In the genomic region with DNA sequence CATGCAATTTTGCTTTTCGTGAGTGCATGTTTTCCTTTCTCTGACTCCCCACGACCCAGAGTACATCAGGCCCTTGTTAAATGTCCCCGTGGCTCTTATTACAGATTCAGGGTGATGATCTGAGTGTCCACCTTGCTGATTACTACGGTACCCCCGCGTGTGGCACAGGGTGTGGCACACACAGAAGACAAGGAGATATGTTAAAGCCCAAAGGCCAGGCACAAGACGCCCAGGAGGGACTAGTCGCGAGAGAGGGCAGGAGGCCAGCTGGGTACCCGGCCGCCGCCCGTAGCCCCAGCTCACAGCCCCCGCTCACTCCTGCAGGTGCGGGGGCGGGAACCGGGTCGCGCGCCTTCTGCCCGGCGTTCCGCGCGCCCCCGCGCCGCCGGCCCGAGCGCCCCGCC, we compare ENCODE assay signal across 8 cellular contexts. TPM values are rescaled to one million over a fixed set of nuclear protein-coding genes. Genes with fewer than 3 reads are reported as not detected.
DNase-seq lines count a peak whose midpoint lies in the region; ATAC-seq and TF ChIP-seq lines count a peak whose summit lies in the region.

No MANE protein-coding gene starts in this region.

- peaks cover 11% of the 10 kb centered on the region for H3K4me1 Mint-ChIP-seq in type B pancreatic cell (ENCODE audit: unreplicated experiment)

- H3K4me3 ChIP-seq in AG04449 (ENCODE audit: low read depth, low read length): peak overlapping the region; percentile 70
- H3K4me3 ChIP-seq in H7 (ENCODE audit: insufficient read depth, low read depth, low read length): peak overlapping the region; percentile 69
- peak overlapping the region; percentile 86 for H3K4me3 ChIP-seq in adipocyte (ENCODE audit: low read length)
- H3K4me3 ChIP-seq in lower leg skin (ENCODE audit: low read depth, poor library complexity, severe bottlenecking): peak overlapping the region; percentile 38

- no peaks in the 10 kb centered on the region for H3K36me3 ChIP-seq in H7 (replicated peaks; ENCODE audit: control insufficient read depth, insufficient read depth, low read length)
- no peaks in the 10 kb centered on the region for H3K36me3 ChIP-seq in adipocyte (ENCODE audit: control insufficient read depth, insufficient read depth, low read length, severe bottlenecking)

- peak overlapping the region; percentile 95 for H3K27ac Mint-ChIP-seq in type B pancreatic cell

- WGBS in lower leg skin, 2 donors: 2% methylated on average over 13 to 22 of the region's 32 CpGs

- intact Hi-C loops in lower leg skin (cut with DNase I; ENCODE audit: low total_unique reads): no loop called here
- intact Hi-C loops in posterior vena cava (cut with DNase I): no loop called here

- H3K9ac ChIP-seq in adipocyte (ENCODE audit: low read length): peak overlapping the region; percentile 67

- peaks cover 27% of the 10 kb centered on the region for H3K27me3 Mint-ChIP-seq in type B pancreatic cell

- H3K27me3 ChIP-seq in H7 (ENCODE audit: control insufficient read depth, insufficient read depth, low read length) (peaks cover 18% of the 10 kb centered on the region), adipocyte (replicated peaks; ENCODE audit: control insufficient read depth, insufficient read depth, low read length) (peaks cover 13% of the 10 kb centered on the region)

- H3K36me3 Mint-ChIP-seq in type B pancreatic cell: no peaks in the 10 kb centered on the region

- no peak for ATAC-seq in GM18502 (IDR thresholded peaks at IDR 0.05; ENCODE audit: poor library complexity, unreplicated experiment)

- H3K4me1 ChIP-seq in adipocyte (ENCODE audit: control insufficient read depth, insufficient read depth, low read length): peaks cover 4% of the 10 kb centered on the region

- no peak for TF ChIP-seq POLR2A in lower leg skin (IDR thresholded peaks at IDR 0.05)

- H3K9me3 Mint-ChIP-seq in type B pancreatic cell: no peaks in the 10 kb centered on the region

- POLR2A ChIA-PET in AG04449 (lab: Yijun Ruan, JAX): interaction anchor here (0.6 to 1.3 kb wide), 2 partner anchors 13 to 276 kb away, joined by 3 read pairs; no protein-coding TSS in a partner anchor

- H3K9me3 ChIP-seq in adipocyte (ENCODE audit: control insufficient read depth, low read length): peaks cover 4% of the 10 kb centered on the region

- no peak for TF ChIP-seq CTCF in AG04449 (IDR thresholded peaks at IDR 0.05; ENCODE audit: insufficient read depth, low read length, missing control alignments)
- no peak for TF ChIP-seq CTCF in lower leg skin (IDR thresholded peaks at IDR 0.05)
- TF ChIP-seq CTCF in type B pancreatic cell (conservative IDR thresholded peaks at IDR 0.05): no peak

- DNase-seq in AG04449 (ENCODE audit: low read depth, low spot score): no peak
- DNase-seq in H7: peak; percentile 93
- no peak for DNase-seq in adipocyte (ENCODE audit: low read depth)
- no peak for DNase-seq in lower leg skin (ENCODE audit: low spot score in 2 of 2)
- no peak for DNase-seq in type B pancreatic cell (ENCODE audit: extremely low spot score, unreplicated experiment)
- no peak for DNase-seq in dedifferentiated amniotic fluid mesenchymal stem cell (ENCODE audit: extremely low spot score)
- DNase-seq in posterior vena cava (ENCODE audit: low spot score): no peak

- CTCF ChIA-PET in AG04449 (lab: Yijun Ruan, JAX): interaction anchor here (1.0 to 3.5 kb wide), 6 partner anchors 11 to 203 kb away, joined by 3 to 31 read pairs (median 3); no protein-coding TSS in a partner anchor

- peak overlapping the region; percentile 94 for H3K4me3 Mint-ChIP-seq in type B pancreatic cell

RNA-seq across cellular contexts. Expression of a gene that starts 0.3 kb away (rescaled TPM):
- total RNA-seq in H7 (2014; rRNA removed; shearing (Covaris generic)): 6.2 and 13.6 TPM in 2 replicates
- total RNA-seq in lower leg skin: 1 to 10 TPM; 5.2 to 8.4 (median 6.0) TPM
- 8.8 and 9.0 TPM in 2 replicates for total RNA-seq in type B pancreatic cell (ENCODE audit: low replicate concordance)
- total RNA-seq in posterior vena cava: 10 to 100 TPM; 13.1 to 17.6 TPM
